In the genomic region with DNA sequence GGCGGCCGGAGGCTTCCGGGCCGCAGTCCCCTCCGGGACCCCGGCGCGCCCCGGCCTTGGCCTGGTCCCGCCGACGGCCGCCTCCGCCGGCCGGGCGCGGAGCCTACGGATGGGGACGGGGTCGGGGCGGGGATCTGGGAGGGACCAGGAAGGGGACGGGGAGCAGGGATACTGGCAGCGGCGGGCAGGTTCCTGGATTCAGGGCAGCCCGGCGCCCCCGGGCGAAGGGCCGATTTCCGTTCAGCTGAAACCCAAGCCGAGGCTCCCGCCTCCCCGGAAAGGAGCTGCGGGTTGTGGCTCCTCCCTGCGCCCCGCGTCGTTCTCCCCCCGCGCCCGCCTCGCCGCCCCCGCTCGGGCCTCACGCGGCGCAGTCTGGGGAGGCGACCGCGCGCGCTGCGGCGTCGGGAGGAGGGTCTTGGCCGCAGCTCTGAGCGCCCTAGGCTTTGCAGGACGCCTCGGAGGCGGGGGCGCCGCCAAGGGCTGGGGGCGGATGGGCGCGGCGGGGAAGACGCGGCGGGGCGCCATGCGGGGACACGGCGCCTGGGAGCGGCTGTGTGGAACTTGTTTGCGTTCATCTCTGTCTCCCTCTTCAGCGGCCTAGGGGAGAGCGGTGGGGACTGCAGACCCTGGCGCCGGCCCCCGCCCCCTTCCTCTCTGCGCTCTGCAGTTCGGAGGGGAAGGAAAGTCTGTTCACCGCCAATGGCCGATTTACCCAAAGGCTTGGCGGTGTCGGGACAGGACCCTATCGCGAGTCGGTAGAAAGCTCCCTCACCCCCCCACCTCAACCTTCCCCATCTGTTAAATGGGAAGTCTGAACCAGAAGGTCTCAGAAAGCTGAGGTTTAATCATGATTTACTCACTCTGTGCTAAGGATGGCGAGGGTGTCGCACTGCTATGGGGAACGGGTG, we compare ENCODE assay signal across 8 cellular contexts. TPM values are rescaled to one million over a fixed set of nuclear protein-coding genes. Genes with fewer than 3 reads are reported as not detected.
DNase-seq lines count a peak whose midpoint lies in the region; ATAC-seq and TF ChIP-seq lines count a peak whose summit lies in the region.

No MANE protein-coding gene starts in this region.

- H3K9me3 ChIP-seq in Caco-2 = no peaks in the 10 kb centered on the region
- no peaks in the 10 kb centered on the region for H3K9me3 ChIP-seq in osteoblast (ENCODE audit: low read depth, low read length)

- no peaks in the 10 kb centered on the region for H3K9me3 Mint-ChIP-seq in Caco-2 (ENCODE audit: unreplicated experiment)
- H3K9me3 Mint-ChIP-seq in activated CD4-positive, alpha-beta memory T cell treated with anti-CD3 and anti-CD28 coated beads, Interleukin-2, amount 10 ng/mL, durations not matched to agents 7 days and 5 days = no peaks in the 10 kb centered on the region

- H3K4me3 ChIP-seq in Caco-2 (ENCODE audit: low read depth, low read length) (peak overlapping the region; percentile 88), fibroblast of pulmonary artery (replicated peaks; ENCODE audit: low read depth, low read length) (peak overlapping the region; percentile 54), osteoblast (ENCODE audit: insufficient read depth, low read length) (peak overlapping the region; percentile 70)

- H3K79me2 ChIP-seq in osteoblast (ENCODE audit: insufficient read depth, low read length) = no peaks in the 10 kb centered on the region

- no TSS peak for BruUV-seq in Caco-2 (replicated peaks; lab: Mats Ljungman, UMichigan)

- H3K4me1 ChIP-seq in Caco-2 (no peaks in the 10 kb centered on the region), osteoblast (ENCODE audit: insufficient read depth, low read length) (no peaks in the 10 kb centered on the region)

- no peaks in the 10 kb centered on the region for H3K27me3 ChIP-seq in Caco-2 (replicated peaks; ENCODE audit: control insufficient read depth, insufficient read depth, low read length)
- H3K27me3 ChIP-seq in osteoblast (ENCODE audit: insufficient read depth, low read length) = peaks cover 40% of the 10 kb centered on the region

- H3K27me3 Mint-ChIP-seq in Caco-2 (ENCODE audit: insufficient read depth, unreplicated experiment) = peaks cover 6% of the 10 kb centered on the region
- peaks cover 48% of the 10 kb centered on the region for H3K27me3 Mint-ChIP-seq in activated CD4-positive, alpha-beta memory T cell treated with anti-CD3 and anti-CD28 coated beads, Interleukin-2, amount 10 ng/mL, durations not matched to agents 7 days and 5 days

- peak overlapping the region; percentile 67 for H3K4me3 Mint-ChIP-seq in Caco-2 (ENCODE audit: unreplicated experiment)
- peak overlapping the region; percentile 59 for H3K4me3 Mint-ChIP-seq in activated CD4-positive, alpha-beta memory T cell treated with anti-CD3 and anti-CD28 coated beads, Interleukin-2, amount 10 ng/mL, durations not matched to agents 7 days and 5 days

- no peaks in the 10 kb centered on the region for H3K36me3 ChIP-seq in Caco-2 (ENCODE audit: control insufficient read depth, insufficient read depth, low read length)
- no peaks in the 10 kb centered on the region for H3K36me3 ChIP-seq in osteoblast (ENCODE audit: insufficient read depth, low read length)

- H3K27ac Mint-ChIP-seq in Caco-2 (ENCODE audit: unreplicated experiment) = no peak overlapping the region
- no peak overlapping the region for H3K27ac Mint-ChIP-seq in activated CD4-positive, alpha-beta memory T cell treated with anti-CD3 and anti-CD28 coated beads, Interleukin-2, amount 10 ng/mL, durations not matched to agents 7 days and 5 days

- ATAC-seq in HG03045 (IDR thresholded peaks at IDR 0.05; ENCODE audit: unreplicated experiment) (no peak), GM18498 (IDR thresholded peaks at IDR 0.05; ENCODE audit: unreplicated experiment) (no peak), GM21390 (IDR thresholded peaks at IDR 0.05; ENCODE audit: unreplicated experiment) (no peak)

- H2AFZ ChIP-seq in osteoblast (ENCODE audit: low read length) = no peak overlapping the region

- H4K20me1 ChIP-seq in osteoblast (ENCODE audit: insufficient read depth, low read length) = no peaks in the 10 kb centered on the region

- POLR2A ChIA-PET in Caco-2 (lab: Charles Lee) = interaction anchor here (1.0 kb wide), 1 partner anchor 159 kb away, joined by 3 read pairs; no protein-coding TSS in a partner anchor
- POLR2A ChIA-PET in activated CD4-positive, alpha-beta memory T cell treated with anti-CD3 and anti-CD28 coated beads, Interleukin-2, amount 10 ng/mL, durations not matched to agents 7 days and 5 days (lab: Charles Lee) = interaction anchor here (0.6 to 2.5 kb wide), 8 partner anchors 22 to 369 kb away, joined by 3 to 13 read pairs (median 4); partner anchors contain the start of genes GTF2H5, SERAC1 and TMEM181

- no peaks in the 10 kb centered on the region for H3K36me3 Mint-ChIP-seq in Caco-2 (ENCODE audit: insufficient read depth, unreplicated experiment)
- peaks cover 2% of the 10 kb centered on the region for H3K36me3 Mint-ChIP-seq in activated CD4-positive, alpha-beta memory T cell treated with anti-CD3 and anti-CD28 coated beads, Interleukin-2, amount 10 ng/mL, durations not matched to agents 7 days and 5 days (ENCODE audit: low read depth)

- intact Hi-C loops in Caco-2 (cut with micrococcal nuclease; ENCODE audit: unreplicated experiment) = loop anchor here (1.0 to 2.0 kb wide), 2 partner anchors 72 to 316 kb away; no protein-coding TSS in a partner anchor

- DNase-seq in Caco-2 (peak; percentile 52 to 63), NCI-H1092 treated with DMSO at 0.1 percent for 48 hours (lab: John Stamatoyannopoulos, UW) (peak; percentile 82), fibroblast of pulmonary artery (ENCODE audit: low read depth) (peak; percentile 6), osteoblast (ENCODE audit: insufficient read length, low spot score, missing footprints) (peak; percentile 93)
- DNase-seq in activated CD4-positive, alpha-beta memory T cell treated with anti-CD3 and anti-CD28 coated beads, Interleukin-2, amount 10 ng/mL, durations not matched to agents 7 days and 5 days = peak; percentile 47

- H3K4me1 Mint-ChIP-seq in Caco-2 (ENCODE audit: low read depth, unreplicated experiment) = no peaks in the 10 kb centered on the region
- peaks cover 14% of the 10 kb centered on the region for H3K4me1 Mint-ChIP-seq in activated CD4-positive, alpha-beta memory T cell treated with anti-CD3 and anti-CD28 coated beads, Interleukin-2, amount 10 ng/mL, durations not matched to agents 7 days and 5 days

- CTCF ChIA-PET in Caco-2 (lab: Charles Lee) = interaction anchor here (0.6 kb wide), 1 partner anchor 17 kb away, joined by 3 read pairs; no protein-coding TSS in a partner anchor
- CTCF ChIA-PET in activated CD4-positive, alpha-beta memory T cell treated with anti-CD3 and anti-CD28 coated beads, Interleukin-2, amount 10 ng/mL, durations not matched to agents 7 days and 5 days (lab: Charles Lee) = interaction anchor here (0.7 to 3.0 kb wide), 3 partner anchors 18 to 323 kb away, joined by 3 to 18 read pairs (median 6); no protein-coding TSS in a partner anchor

- no peak overlapping the region for H3K27ac ChIP-seq in osteoblast (ENCODE audit: low read depth, low read length)

- H3K4me2 ChIP-seq in osteoblast (ENCODE audit: insufficient read depth, low read length) = peak overlapping the region; percentile 84

- TF ChIP-seq CTCF in Caco-2 (IDR thresholded peaks at IDR 0.05; ENCODE audit: insufficient read depth in 1 of 2, low read depth in 1 of 2, low read length in 1 of 2, severe bottlenecking in 1 of 2, unreplicated experiment in 1 of 2) (no peak), fibroblast of pulmonary artery (IDR thresholded peaks at IDR 0.05; ENCODE audit: low read length, missing control alignments) (no peak), osteoblast (IDR thresholded peaks at IDR 0.05; ENCODE audit: extremely low read depth, low read depth, low read length) (no peak)

RNA-seq across cellular contexts. Expression of gene TMEM181, which starts 22.7 kb away (rescaled TPM):
- 25.7 and 26.7 TPM in 2 replicates for total RNA-seq in Caco-2 (2022)
- 10 to 100 TPM; 20.2 to 20.5 TPM for total RNA-seq in activated CD4-positive, alpha-beta memory T cell treated with anti-CD3 and anti-CD28 coated beads, Interleukin-2, amount 10 ng/mL, durations not matched to agents 7 days and 5 days
- total RNA-seq in osteoblast = 43.3 and 43.8 TPM in 2 replicates

Comparison
In these comparisons a context has a peak if more than half of its experiments do, and no peak if none do; other contexts are left out.
1. DNase-seq: peak in every context shown above with its lines; median percentile 93 in osteoblast; 82 in NCI-H1092 treated with DMSO at 0.1 percent for 48 hours; 58 in Caco-2; 47 in activated CD4-positive, alpha-beta memory T cell treated with anti-CD3 and anti-CD28 coated beads, Interleukin-2, amount 10 ng/mL, durations not matched to agents 7 days and 5 days; 6 in fibroblast of pulmonary artery.